Comparison of ENCODE assay signal across 28 cellular contexts in genomic region chr9:6845128-6845826, GRCh38.
"Had no signal": no experiment of that assay in that cellular context is flagged by ENCODE, and none has a peak within 500 bp of the region (broad histone marks: within the 10 kb centered on the region; RNA-seq: fewer than 3 reads in every experiment).

No MANE protein-coding gene starts in this region.

- FAIRE-seq: kidney had no signal

- H3K9me3 ChIP-seq: adrenal gland, body of pancreas, colonic mucosa, gastrocnemius medialis, heart left ventricle, lower lobe of right lung, thyroid gland, upper lobe of right lung had no signal

- H3K4me3 ChIP-seq: adrenal gland, body of pancreas, colonic mucosa, gastrocnemius medialis, heart left ventricle, lower lobe of right lung, neural progenitor cell, thyroid gland, upper lobe of right lung had no signal

- H3K4me1 ChIP-seq: adrenal gland, body of pancreas, colonic mucosa, lower lobe of right lung, neural progenitor cell, thyroid gland, upper lobe of right lung had no signal

- H3K27me3 ChIP-seq: adrenal gland, body of pancreas, colonic mucosa, gastrocnemius medialis, heart left ventricle, neural progenitor cell, thyroid gland, upper lobe of right lung had no signal

- H3K36me3 Mint-ChIP-seq: neural progenitor cell had no signal

- H3K4me3 Mint-ChIP-seq: activated CD4-positive, alpha-beta memory T cell treated with anti-CD3 and anti-CD28 coated beads for 36 hours; activated CD4-positive, alpha-beta T cell treated with anti-CD3 and anti-CD28 coated beads, Interleukin-2, amount 10 ng/mL, durations not matched to agents 24 days and 14 days; activated naive CD4-positive, alpha-beta T cell treated with anti-CD3 and anti-CD28 coated beads for 36 hours; activated naive CD8-positive, alpha-beta T cell treated with anti-CD3 and anti-CD28 coated beads for 36 hours; activated T-helper 1 cell treated with anti-CD3 and anti-CD28 coated beads, Interleukin-12 subunit alpha, Interleukin-12 subunit beta, Interleukin-2, Interleukin-4 antibody, amounts not matched to agents 30 ng/mL and 10 ng/mL and 1 ng/mL, durations not matched to agents 14 hours and 24 hours and 36 hours; immature natural killer cell; neural progenitor cell; stimulated activated effector memory CD8-positive, alpha-beta T cell treated with anti-CD3 and anti-CD28 coated beads, Interleukin-12 subunit alpha, Interleukin-12 subunit beta, amount 100 ng/mL, for 72 hours; stimulated activated naive CD8-positive, alpha-beta T cell treated with anti-CD3 and anti-CD28 coated beads, Interleukin-15, amount 100 ng/mL, for 72 hours had no signal

- H3K36me3 ChIP-seq: adrenal gland, colonic mucosa, gastrocnemius medialis, neural progenitor cell, thyroid gland had no signal

- H3K9me3 Mint-ChIP-seq: activated CD4-positive, alpha-beta memory T cell treated with anti-CD3 and anti-CD28 coated beads for 36 hours; activated CD4-positive, alpha-beta T cell treated with anti-CD3 and anti-CD28 coated beads, Interleukin-2, amount 10 ng/mL, durations not matched to agents 24 days and 14 days; activated naive CD4-positive, alpha-beta T cell treated with anti-CD3 and anti-CD28 coated beads for 36 hours; activated naive CD8-positive, alpha-beta T cell treated with anti-CD3 and anti-CD28 coated beads for 36 hours; activated T-helper 1 cell treated with anti-CD3 and anti-CD28 coated beads, Interleukin-12 subunit alpha, Interleukin-12 subunit beta, Interleukin-2, Interleukin-4 antibody, amounts not matched to agents 30 ng/mL and 10 ng/mL and 1 ng/mL, durations not matched to agents 14 hours and 24 hours and 36 hours; immature natural killer cell; naive thymus-derived CD4-positive, alpha-beta T cell; neural progenitor cell; stimulated activated effector memory CD8-positive, alpha-beta T cell treated with anti-CD3 and anti-CD28 coated beads, Interleukin-12 subunit alpha, Interleukin-12 subunit beta, amount 100 ng/mL, for 72 hours; stimulated activated naive CD8-positive, alpha-beta T cell treated with anti-CD3 and anti-CD28 coated beads, Interleukin-15, amount 100 ng/mL, for 72 hours had no signal

- DNase-seq: activated CD4-positive, alpha-beta memory T cell treated with anti-CD3 and anti-CD28 coated beads for 36 hours; activated CD4-positive, alpha-beta T cell treated with anti-CD3 and anti-CD28 coated beads, Interleukin-2, amount 10 ng/mL, durations not matched to agents 24 days and 14 days; activated CD8-positive, alpha-beta memory T cell treated with anti-CD3 and anti-CD28 coated beads, Interleukin-2, amount 50 U/mL, for 4 hours; activated effector memory CD4-positive, alpha-beta T cell treated with anti-CD3 and anti-CD28 coated beads, Interleukin-2, amount 50 U/mL, for 16 hours; activated naive CD4-positive, alpha-beta T cell treated with anti-CD3 and anti-CD28 coated beads for 36 hours; activated naive CD8-positive, alpha-beta T cell treated with anti-CD3 and anti-CD28 coated beads for 36 hours; activated T-cell treated with anti-CD3 and anti-CD28 coated beads, Interleukin-2, amount 50 U/mL, for 1 hour; adrenal gland; aorta; colonic mucosa; effector CD8-positive, alpha-beta T cell; gastrocnemius medialis; heart left ventricle; hypothalamus; immature natural killer cell; kidney; lower lobe of right lung; naive thymus-derived CD4-positive, alpha-beta T cell; stimulated activated CD4-positive, alpha-beta T cell treated with anti-CD3 and anti-CD28 coated beads, Interleukin-4, amount 100 ng/mL, for 1 hour; stimulated activated naive CD8-positive, alpha-beta T cell treated with anti-CD3 and anti-CD28 coated beads, Interleukin-15, amount 100 ng/mL, for 72 hours; upper lobe of right lung had no signal

- H3K27ac Mint-ChIP-seq: activated CD4-positive, alpha-beta memory T cell treated with anti-CD3 and anti-CD28 coated beads for 36 hours; activated CD4-positive, alpha-beta T cell treated with anti-CD3 and anti-CD28 coated beads, Interleukin-2, amount 10 ng/mL, durations not matched to agents 24 days and 14 days; activated naive CD4-positive, alpha-beta T cell treated with anti-CD3 and anti-CD28 coated beads for 36 hours; activated T-helper 1 cell treated with anti-CD3 and anti-CD28 coated beads, Interleukin-12 subunit alpha, Interleukin-12 subunit beta, Interleukin-2, Interleukin-4 antibody, amounts not matched to agents 30 ng/mL and 10 ng/mL and 1 ng/mL, durations not matched to agents 14 hours and 24 hours and 36 hours; stimulated activated effector memory CD8-positive, alpha-beta T cell treated with anti-CD3 and anti-CD28 coated beads, Interleukin-12 subunit alpha, Interleukin-12 subunit beta, amount 100 ng/mL, for 72 hours; stimulated activated naive CD8-positive, alpha-beta T cell treated with anti-CD3 and anti-CD28 coated beads, Interleukin-15, amount 100 ng/mL, for 72 hours had no signal

- H3K27me3 Mint-ChIP-seq: activated CD4-positive, alpha-beta memory T cell treated with anti-CD3 and anti-CD28 coated beads for 36 hours; activated CD4-positive, alpha-beta T cell treated with anti-CD3 and anti-CD28 coated beads, Interleukin-2, amount 10 ng/mL, durations not matched to agents 24 days and 14 days; activated naive CD8-positive, alpha-beta T cell treated with anti-CD3 and anti-CD28 coated beads for 36 hours; naive thymus-derived CD4-positive, alpha-beta T cell; stimulated activated naive CD8-positive, alpha-beta T cell treated with anti-CD3 and anti-CD28 coated beads, Interleukin-15, amount 100 ng/mL, for 72 hours had no signal

- ATAC-seq: activated CD4-positive, CD25-positive, alpha-beta regulatory T cell treated with anti-CD3 and anti-CD28 coated beads, Interleukin-2, amount 50 U/mL, for 24 hours; gastrocnemius medialis; naive thymus-derived CD4-positive, alpha-beta T cell; stimulated activated effector memory CD8-positive, alpha-beta T cell treated with anti-CD3 and anti-CD28 coated beads, Interleukin-12 subunit alpha, Interleukin-12 subunit beta, amount 100 ng/mL, for 72 hours; stimulated activated naive CD8-positive, alpha-beta T cell treated with anti-CD3 and anti-CD28 coated beads, Interleukin-15, amount 100 ng/mL, for 72 hours had no signal

- H3K27ac ChIP-seq: adrenal gland, body of pancreas, colonic mucosa, gastrocnemius medialis, heart left ventricle, lower lobe of right lung, neural progenitor cell, thyroid gland, upper lobe of right lung, VCaP had no signal
